ENCODE assay signal across 8 cellular contexts in the genomic region with DNA sequence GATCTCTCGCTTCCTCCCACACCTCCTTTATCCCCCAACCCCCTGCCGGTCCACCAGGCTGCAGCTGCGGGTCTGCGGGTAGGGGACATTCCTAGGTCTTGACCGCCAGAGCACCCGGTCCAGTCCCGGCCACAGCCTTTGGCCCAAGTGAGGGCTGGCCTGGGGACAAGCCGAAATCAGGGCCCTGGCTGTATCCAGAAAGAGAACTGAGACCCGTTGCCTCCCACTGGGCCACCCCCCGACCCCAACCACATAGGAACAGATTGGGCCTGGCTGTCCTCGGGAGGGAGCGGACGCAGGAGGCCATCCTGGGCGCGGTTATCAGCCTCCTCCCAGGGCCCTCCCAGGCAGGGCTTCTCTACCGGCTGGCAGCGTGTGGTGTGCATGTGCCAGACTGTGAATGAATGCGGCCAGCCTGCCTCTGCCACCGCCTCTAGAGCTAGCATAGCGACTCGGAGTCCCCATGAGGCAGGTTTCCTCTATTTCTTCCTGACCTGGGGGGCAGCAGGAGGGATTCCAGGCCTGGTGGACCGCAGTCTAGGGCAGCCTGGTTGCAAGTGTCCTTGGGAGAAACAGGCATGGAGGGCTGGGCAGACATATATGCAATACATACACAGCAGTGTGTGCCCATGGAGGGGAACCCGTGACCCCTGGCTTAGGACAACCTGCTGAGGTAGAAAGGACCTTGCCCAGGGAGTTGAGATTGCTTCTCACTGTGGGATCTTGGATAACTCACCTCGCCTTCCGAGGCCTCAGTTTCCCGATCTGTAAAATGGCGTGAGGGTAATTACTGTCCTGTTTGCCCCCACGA. TPM values are rescaled to one million over a fixed set of nuclear protein-coding genes. Genes with fewer than 3 reads are reported as not detected.
DNase-seq lines count a peak whose midpoint lies in the region; ATAC-seq and TF ChIP-seq lines count a peak whose summit lies in the region.

No MANE protein-coding gene starts in this region.

- H3K79me2 ChIP-seq in GM23338 (replicated peaks; ENCODE audit: insufficient read depth) = peaks cover 67% of the 10 kb centered on the region

- H3K9me3 Mint-ChIP-seq in GM23338 = peaks cover 12% of the 10 kb centered on the region

- H3F3A ChIP-seq in GM23338 (replicated peaks; ENCODE audit: low read depth) = peaks cover 19% of the 10 kb centered on the region

- H3K9me3 ChIP-seq in mesodermal cell (ENCODE audit: control insufficient read depth, low read length) (no peaks in the 10 kb centered on the region), upper lobe of left lung (no peaks in the 10 kb centered on the region)

- peak overlapping the region; percentile 92 for H3K4me3 ChIP-seq in GM23338
- H3K4me3 ChIP-seq in mesodermal cell (ENCODE audit: extremely low read depth, insufficient read depth, low read length, poor library complexity, severe bottlenecking) = peak overlapping the region; percentile 56
- H3K4me3 ChIP-seq in upper lobe of left lung = peak overlapping the region; percentile 46 to 72 (median 69)

- H3K27ac ChIP-seq in GM23338 (ENCODE audit: low read depth) (peak overlapping the region; percentile 99), mesodermal cell (ENCODE audit: low read depth, low read length, severe bottlenecking) (no peak overlapping the region), upper lobe of left lung (peak overlapping the region; percentile 70 to 85 (median 75))

- H3K4me1 ChIP-seq in GM23338 (ENCODE audit: insufficient read depth) = peaks cover 34% of the 10 kb centered on the region
- H3K4me1 ChIP-seq in mesodermal cell (ENCODE audit: control insufficient read depth, insufficient read depth, low read length, poor library complexity, severe bottlenecking) = peaks cover 26% of the 10 kb centered on the region
- H3K4me1 ChIP-seq in upper lobe of left lung = peaks cover 24 to 59% (median 40%) of the 10 kb centered on the region in 4 donors

- no peaks in the 10 kb centered on the region for H3K36me3 ChIP-seq in GM23338 (ENCODE audit: insufficient read depth)
- no peaks in the 10 kb centered on the region for H3K36me3 ChIP-seq in mesodermal cell (ENCODE audit: control insufficient read depth, insufficient read depth, low read length)
- no peaks in the 10 kb centered on the region for H3K36me3 ChIP-seq in upper lobe of left lung

- H4K20me1 ChIP-seq in GM23338 (replicated peaks; ENCODE audit: insufficient read depth) = no peaks in the 10 kb centered on the region; the same call in 1 of the 2 replicates

- TF ChIP-seq EP300 in upper lobe of left lung (IDR thresholded peaks at IDR 0.05) = no peak

- peaks cover 15% of the 10 kb centered on the region for H3K36me3 Mint-ChIP-seq in GM23338 (ENCODE audit: low read depth)

- no peaks in the 10 kb centered on the region for H3K9me2 ChIP-seq in GM23338 (ENCODE audit: insufficient read depth)

- peaks cover 43% of the 10 kb centered on the region for H3K4me1 Mint-ChIP-seq in GM23338

- no peak overlapping the region for H2AFZ ChIP-seq in GM23338

- WGBS in mesodermal cell (ENCODE audit: insufficient coverage in 2 of 2), 2 experiments = 6% methylated on average over 25 to 26 of the region's 28 CpGs
- 21 to 22% methylated on average over 19 to 22 of the region's 28 CpGs for WGBS in upper lobe of left lung, 2 donors

- TF ChIP-seq POLR2A in upper lobe of left lung (IDR thresholded peaks at IDR 0.05) = no peak

- DNase-seq in GM23338 (ENCODE audit: low spot score) = peak; percentile 48
- DNase-seq in SW480 (ENCODE audit: low spot score) = peak; percentile 65
- peak; percentile 64 for DNase-seq in cerebellum (ENCODE audit: low spot score)
- DNase-seq in upper lobe of left lung = peak in 1 of 2 donors; percentile 56
- no peak for DNase-seq in NCI-H774 (lab: John Stamatoyannopoulos, UW)
- no peak for DNase-seq in NCI-H1436 treated with DMSO at 0.1 percent for 48 hours (lab: John Stamatoyannopoulos, UW)
- no peak for DNase-seq in globus pallidus (ENCODE audit: low spot score)

- H3K27me3 Mint-ChIP-seq in GM23338 (ENCODE audit: insufficient read depth, low read depth, poor library complexity) = peaks cover 22% of the 10 kb centered on the region

- peak; percentile 9 for ATAC-seq in GM23338
- ATAC-seq in upper lobe of left lung (ENCODE audit: low FRiP score in 2 of 2) = no peak

- TF ChIP-seq CTCF in GM23338 (conservative IDR thresholded peaks at IDR 0.05; ENCODE audit: low read depth in 2 of 2) (no peak), upper lobe of left lung (IDR thresholded peaks at IDR 0.05) (no peak)

- H3K4me2 ChIP-seq in GM23338 = peak overlapping the region; percentile 97

- no peaks in the 10 kb centered on the region for H3K27me3 ChIP-seq in GM23338 (ENCODE audit: insufficient read depth)
- peaks cover 0 to 30% (median 17%) of the 10 kb centered on the region in 4 donors for H3K27me3 ChIP-seq in upper lobe of left lung

- H3K4me3 Mint-ChIP-seq in GM23338 = peak overlapping the region; percentile 96

- H3K27ac Mint-ChIP-seq in GM23338 = peak overlapping the region; percentile 97

TF ChIP-seq in GM23338, 12 proteins besides CTCF, POLR2A, EP300 and RAD21:
- TF ChIP-seq POLR2AphosphoS5 (IDR thresholded peaks at IDR 0.05; ENCODE audit: low read depth) (0 out of 2 replicates have a peak, but pooled peaks have one; percentile 7), ZNF114 (CRISPR knock-in tag; IDR thresholded peaks at IDR 0.05) (no peak)
TF ChIP-seq in GM23338: peak in this region for 1.

RNA-seq across cellular contexts. Expression of a gene that starts 1.2 kb away (rescaled TPM):
- 52.7 and 58.2 TPM in 2 replicates for total RNA-seq in GM23338 (2014; rRNA removed; shearing (Covaris generic))
- polyA plus RNA-seq in GM23338 (2016; fragmentation: Nextera tagmentation; extraction: Ambion mirVana) = 9.8 and 10.9 TPM in 2 replicates
- total RNA-seq in cerebellum (10.8 TPM), upper lobe of left lung (10 to 100 TPM in 2 of 6 donors, 1 to 10 TPM in 4; 3.2 to 12.6 (median 5.8) TPM)
- polyA plus RNA-seq in mesodermal cell (2013, experiment 1 of 2) = 3.5 TPM
- 2.0 TPM for polyA plus RNA-seq in mesodermal cell (2013, experiment 2 of 2)

RNA-seq across cellular contexts. Expression of a gene that starts 16.3 kb away (rescaled TPM):
- total RNA-seq in GM23338 (2014; rRNA removed; shearing (Covaris generic)) = 83.7 and 101 TPM in 2 replicates
- polyA plus RNA-seq in GM23338 (2016; fragmentation: Nextera tagmentation; extraction: Ambion mirVana) = 47.5 and 50.6 TPM in 2 replicates
- 22.0 TPM for total RNA-seq in cerebellum
- polyA plus RNA-seq in mesodermal cell (2013, experiment 1 of 2) = 15.8 TPM
- polyA plus RNA-seq in mesodermal cell (2013, experiment 2 of 2) = 14.9 TPM
- total RNA-seq in upper lobe of left lung = 10 to 100 TPM; 36.2 to 70.2 (median 46.0) TPM

RNA-seq across cellular contexts. Expression of a gene that starts 39.2 kb away (rescaled TPM):
- total RNA-seq in GM23338 (2014; rRNA removed; shearing (Covaris generic)) = 452 and 455 TPM in 2 replicates
- 435 and 450 TPM in 2 replicates for polyA plus RNA-seq in GM23338 (2016; fragmentation: Nextera tagmentation; extraction: Ambion mirVana)
- total RNA-seq in cerebellum (55.8 TPM), upper lobe of left lung (100 to 1,000 TPM in 2 of 6 donors, 10 to 100 TPM in 4; 61.0 to 117 (median 86.9) TPM)
- 167 TPM for polyA plus RNA-seq in mesodermal cell (2013, experiment 1 of 2)
- polyA plus RNA-seq in mesodermal cell (2013, experiment 2 of 2) = 149 TPM

Comparison
In these comparisons a context has a peak if more than half of its experiments do, and no peak if none do; other contexts are left out.
1. DNase-seq: peak in GM23338 (single experiment), SW480 (single experiment) and cerebellum (single experiment); none in NCI-H774 (single experiment), NCI-H1436 treated with DMSO at 0.1 percent for 48 hours (single experiment) and globus pallidus (single experiment).
2. Peak in every context shown above with its lines, with median percentiles within 50 percentile points of each other: H3K4me3 ChIP-seq.